Comparison of ENCODE assay signal across 1 cellular context in genomic region chr15:79978694-79979519, GRCh38.
TF ChIP-seq lines count a peak whose summit lies in the region.

No MANE protein-coding gene starts in this region.

TF ChIP-seq in K562, 482 proteins besides CTCF, POLR2A, EP300 and RAD21 (continued from another document):
- TF ChIP-seq, protein P1, sequence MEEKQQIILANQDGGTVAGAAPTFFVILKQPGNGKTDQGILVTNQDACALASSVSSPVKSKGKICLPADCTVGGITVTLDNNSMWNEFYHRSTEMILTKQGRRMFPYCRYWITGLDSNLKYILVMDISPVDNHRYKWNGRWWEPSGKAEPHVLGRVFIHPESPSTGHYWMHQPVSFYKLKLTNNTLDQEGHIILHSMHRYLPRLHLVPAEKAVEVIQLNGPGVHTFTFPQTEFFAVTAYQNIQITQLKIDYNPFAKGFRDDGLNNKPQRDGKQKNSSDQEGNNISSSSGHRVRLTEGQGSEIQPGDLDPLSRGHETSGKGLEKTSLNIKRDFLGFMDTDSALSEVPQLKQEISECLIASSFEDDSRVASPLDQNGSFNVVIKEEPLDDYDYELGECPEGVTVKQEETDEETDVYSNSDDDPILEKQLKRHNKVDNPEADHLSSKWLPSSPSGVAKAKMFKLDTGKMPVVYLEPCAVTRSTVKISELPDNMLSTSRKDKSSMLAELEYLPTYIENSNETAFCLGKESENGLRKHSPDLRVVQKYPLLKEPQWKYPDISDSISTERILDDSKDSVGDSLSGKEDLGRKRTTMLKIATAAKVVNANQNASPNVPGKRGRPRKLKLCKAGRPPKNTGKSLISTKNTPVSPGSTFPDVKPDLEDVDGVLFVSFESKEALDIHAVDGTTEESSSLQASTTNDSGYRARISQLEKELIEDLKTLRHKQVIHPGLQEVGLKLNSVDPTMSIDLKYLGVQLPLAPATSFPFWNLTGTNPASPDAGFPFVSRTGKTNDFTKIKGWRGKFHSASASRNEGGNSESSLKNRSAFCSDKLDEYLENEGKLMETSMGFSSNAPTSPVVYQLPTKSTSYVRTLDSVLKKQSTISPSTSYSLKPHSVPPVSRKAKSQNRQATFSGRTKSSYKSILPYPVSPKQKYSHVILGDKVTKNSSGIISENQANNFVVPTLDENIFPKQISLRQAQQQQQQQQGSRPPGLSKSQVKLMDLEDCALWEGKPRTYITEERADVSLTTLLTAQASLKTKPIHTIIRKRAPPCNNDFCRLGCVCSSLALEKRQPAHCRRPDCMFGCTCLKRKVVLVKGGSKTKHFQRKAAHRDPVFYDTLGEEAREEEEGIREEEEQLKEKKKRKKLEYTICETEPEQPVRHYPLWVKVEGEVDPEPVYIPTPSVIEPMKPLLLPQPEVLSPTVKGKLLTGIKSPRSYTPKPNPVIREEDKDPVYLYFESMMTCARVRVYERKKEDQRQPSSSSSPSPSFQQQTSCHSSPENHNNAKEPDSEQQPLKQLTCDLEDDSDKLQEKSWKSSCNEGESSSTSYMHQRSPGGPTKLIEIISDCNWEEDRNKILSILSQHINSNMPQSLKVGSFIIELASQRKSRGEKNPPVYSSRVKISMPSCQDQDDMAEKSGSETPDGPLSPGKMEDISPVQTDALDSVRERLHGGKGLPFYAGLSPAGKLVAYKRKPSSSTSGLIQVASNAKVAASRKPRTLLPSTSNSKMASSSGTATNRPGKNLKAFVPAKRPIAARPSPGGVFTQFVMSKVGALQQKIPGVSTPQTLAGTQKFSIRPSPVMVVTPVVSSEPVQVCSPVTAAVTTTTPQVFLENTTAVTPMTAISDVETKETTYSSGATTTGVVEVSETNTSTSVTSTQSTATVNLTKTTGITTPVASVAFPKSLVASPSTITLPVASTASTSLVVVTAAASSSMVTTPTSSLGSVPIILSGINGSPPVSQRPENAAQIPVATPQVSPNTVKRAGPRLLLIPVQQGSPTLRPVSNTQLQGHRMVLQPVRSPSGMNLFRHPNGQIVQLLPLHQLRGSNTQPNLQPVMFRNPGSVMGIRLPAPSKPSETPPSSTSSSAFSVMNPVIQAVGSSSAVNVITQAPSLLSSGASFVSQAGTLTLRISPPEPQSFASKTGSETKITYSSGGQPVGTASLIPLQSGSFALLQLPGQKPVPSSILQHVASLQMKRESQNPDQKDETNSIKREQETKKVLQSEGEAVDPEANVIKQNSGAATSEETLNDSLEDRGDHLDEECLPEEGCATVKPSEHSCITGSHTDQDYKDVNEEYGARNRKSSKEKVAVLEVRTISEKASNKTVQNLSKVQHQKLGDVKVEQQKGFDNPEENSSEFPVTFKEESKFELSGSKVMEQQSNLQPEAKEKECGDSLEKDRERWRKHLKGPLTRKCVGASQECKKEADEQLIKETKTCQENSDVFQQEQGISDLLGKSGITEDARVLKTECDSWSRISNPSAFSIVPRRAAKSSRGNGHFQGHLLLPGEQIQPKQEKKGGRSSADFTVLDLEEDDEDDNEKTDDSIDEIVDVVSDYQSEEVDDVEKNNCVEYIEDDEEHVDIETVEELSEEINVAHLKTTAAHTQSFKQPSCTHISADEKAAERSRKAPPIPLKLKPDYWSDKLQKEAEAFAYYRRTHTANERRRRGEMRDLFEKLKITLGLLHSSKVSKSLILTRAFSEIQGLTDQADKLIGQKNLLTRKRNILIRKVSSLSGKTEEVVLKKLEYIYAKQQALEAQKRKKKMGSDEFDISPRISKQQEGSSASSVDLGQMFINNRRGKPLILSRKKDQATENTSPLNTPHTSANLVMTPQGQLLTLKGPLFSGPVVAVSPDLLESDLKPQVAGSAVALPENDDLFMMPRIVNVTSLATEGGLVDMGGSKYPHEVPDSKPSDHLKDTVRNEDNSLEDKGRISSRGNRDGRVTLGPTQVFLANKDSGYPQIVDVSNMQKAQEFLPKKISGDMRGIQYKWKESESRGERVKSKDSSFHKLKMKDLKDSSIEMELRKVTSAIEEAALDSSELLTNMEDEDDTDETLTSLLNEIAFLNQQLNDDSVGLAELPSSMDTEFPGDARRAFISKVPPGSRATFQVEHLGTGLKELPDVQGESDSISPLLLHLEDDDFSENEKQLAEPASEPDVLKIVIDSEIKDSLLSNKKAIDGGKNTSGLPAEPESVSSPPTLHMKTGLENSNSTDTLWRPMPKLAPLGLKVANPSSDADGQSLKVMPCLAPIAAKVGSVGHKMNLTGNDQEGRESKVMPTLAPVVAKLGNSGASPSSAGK (IDR thresholded peaks at IDR 0.05) = peak; percentile 68
- no peak for TF ChIP-seq ELF4 (CRISPR knock-in tag; IDR thresholded peaks at IDR 0.05)
- TF ChIP-seq, protein P2, sequence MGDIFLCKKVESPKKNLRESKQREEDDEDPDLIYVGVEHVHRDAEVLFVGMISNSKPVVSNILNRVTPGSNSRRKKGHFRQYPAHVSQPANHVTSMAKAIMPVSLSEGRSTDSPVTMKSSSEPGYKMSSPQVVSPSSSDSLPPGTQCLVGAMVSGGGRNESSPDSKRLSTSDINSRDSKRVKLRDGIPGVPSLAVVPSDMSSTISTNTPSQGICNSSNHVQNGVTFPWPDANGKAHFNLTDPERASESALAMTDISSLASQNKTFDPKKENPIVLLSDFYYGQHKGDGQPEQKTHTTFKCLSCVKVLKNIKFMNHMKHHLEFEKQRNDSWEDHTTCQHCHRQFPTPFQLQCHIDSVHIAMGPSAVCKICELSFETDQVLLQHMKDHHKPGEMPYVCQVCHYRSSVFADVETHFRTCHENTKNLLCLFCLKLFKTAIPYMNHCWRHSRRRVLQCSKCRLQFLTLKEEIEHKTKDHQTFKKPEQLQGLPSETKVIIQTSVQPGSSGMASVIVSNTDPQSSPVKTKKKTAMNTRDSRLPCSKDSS (IDR thresholded peaks at IDR 0.05; ENCODE audit: low read depth, partially characterized antibody) = no peak
- TF ChIP-seq PCBP2 (IDR thresholded peaks at IDR 0.05; ENCODE audit: low read depth, low read length, poor library complexity, severe bottlenecking) = no peak
- no peak for TF ChIP-seq SP1 (CRISPR knock-in tag; IDR thresholded peaks at IDR 0.05)
